Comparison of ENCODE assay signal across 2 cellular contexts in the genomic region with DNA sequence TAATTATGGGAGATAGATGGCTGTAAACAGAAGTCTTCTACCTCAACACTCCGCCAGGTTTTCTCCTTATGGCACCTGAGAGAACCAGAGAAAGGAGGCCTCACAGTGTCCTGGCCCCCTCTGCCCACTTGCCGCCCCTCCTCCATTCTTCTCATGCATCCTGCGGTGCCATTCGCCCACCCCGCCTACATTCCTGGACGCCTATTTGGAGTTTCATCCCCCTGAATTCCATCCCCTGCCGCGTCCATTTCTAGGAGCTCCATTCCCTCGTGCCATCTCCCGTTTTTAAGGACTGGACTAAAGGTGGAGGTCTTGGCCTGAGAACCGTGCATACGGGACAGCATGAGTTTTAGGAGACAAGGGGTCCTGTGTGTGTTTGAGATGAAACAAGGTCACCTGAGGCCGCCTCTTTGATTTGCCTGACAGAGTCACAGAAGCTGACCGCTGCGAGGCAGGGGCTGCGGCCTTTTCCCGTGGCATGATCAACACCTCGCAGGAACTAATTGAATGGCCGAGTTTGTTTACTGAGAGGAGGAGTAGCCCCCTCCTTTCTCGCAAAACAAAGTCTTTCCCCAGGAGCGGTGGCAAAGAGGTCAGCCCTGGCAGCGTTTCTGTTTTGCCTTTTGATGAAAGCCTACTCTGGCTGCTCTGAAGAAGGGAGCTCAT.
TF ChIP-seq lines count a peak whose summit lies in the region.

No MANE protein-coding gene starts in this region.

TF ChIP-seq in GM23338, 12 proteins besides CTCF, POLR2A, EP300 and RAD21 (continues in another document):
- TF ChIP-seq, protein P1, sequence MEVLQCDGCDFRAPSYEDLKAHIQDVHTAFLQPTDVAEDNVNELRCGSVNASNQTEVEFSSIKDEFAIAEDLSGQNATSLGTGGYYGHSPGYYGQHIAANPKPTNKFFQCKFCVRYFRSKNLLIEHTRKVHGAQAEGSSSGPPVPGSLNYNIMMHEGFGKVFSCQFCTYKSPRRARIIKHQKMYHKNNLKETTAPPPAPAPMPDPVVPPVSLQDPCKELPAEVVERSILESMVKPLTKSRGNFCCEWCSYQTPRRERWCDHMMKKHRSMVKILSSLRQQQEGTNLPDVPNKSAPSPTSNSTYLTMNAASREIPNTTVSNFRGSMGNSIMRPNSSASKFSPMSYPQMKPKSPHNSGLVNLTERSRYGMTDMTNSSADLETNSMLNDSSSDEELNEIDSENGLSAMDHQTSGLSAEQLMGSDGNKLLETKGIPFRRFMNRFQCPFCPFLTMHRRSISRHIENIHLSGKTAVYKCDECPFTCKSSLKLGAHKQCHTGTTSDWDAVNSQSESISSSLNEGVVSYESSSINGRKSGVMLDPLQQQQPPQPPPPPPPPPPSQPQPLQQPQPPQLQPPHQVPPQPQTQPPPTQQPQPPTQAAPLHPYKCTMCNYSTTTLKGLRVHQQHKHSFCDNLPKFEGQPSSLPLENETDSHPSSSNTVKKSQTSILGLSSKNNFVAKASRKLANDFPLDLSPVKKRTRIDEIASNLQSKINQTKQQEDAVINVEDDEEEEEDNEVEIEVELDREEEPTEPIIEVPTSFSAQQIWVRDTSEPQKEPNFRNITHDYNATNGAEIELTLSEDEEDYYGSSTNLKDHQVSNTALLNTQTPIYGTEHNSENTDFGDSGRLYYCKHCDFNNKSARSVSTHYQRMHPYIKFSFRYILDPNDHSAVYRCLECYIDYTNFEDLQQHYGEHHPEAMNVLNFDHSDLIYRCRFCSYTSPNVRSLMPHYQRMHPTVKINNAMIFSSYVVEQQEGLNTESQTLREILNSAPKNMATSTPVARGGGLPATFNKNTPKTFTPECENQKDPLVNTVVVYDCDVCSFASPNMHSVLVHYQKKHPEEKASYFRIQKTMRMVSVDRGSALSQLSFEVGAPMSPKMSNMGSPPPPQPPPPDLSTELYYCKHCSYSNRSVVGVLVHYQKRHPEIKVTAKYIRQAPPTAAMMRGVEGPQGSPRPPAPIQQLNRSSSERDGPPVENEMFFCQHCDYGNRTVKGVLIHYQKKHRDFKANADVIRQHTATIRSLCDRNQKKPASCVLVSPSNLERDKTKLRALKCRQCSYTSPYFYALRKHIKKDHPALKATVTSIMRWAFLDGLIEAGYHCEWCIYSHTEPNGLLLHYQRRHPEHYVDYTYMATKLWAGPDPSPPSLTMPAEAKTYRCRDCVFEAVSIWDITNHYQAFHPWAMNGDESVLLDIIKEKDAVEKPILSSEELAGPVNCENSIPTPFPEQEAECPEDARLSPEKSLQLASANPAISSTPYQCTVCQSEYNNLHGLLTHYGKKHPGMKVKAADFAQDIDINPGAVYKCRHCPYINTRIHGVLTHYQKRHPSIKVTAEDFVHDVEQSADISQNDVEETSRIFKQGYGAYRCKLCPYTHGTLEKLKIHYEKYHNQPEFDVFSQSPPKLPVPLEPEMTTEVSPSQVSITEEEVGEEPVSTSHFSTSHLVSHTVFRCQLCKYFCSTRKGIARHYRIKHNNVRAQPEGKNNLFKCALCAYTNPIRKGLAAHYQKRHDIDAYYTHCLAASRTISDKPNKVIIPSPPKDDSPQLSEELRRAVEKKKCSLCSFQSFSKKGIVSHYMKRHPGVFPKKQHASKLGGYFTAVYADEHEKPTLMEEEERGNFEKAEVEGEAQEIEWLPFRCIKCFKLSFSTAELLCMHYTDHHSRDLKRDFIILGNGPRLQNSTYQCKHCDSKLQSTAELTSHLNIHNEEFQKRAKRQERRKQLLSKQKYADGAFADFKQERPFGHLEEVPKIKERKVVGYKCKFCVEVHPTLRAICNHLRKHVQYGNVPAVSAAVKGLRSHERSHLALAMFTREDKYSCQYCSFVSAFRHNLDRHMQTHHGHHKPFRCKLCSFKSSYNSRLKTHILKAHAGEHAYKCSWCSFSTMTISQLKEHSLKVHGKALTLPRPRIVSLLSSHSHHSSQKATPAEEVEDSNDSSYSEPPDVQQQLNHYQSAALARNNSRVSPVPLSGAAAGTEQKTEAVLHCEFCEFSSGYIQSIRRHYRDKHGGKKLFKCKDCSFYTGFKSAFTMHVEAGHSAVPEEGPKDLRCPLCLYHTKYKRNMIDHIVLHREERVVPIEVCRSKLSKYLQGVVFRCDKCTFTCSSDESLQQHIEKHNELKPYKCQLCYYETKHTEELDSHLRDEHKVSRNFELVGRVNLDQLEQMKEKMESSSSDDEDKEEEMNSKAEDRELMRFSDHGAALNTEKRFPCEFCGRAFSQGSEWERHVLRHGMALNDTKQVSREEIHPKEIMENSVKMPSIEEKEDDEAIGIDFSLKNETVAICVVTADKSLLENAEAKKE (CRISPR knock-in tag; IDR thresholded peaks at IDR 0.05) = no peak
- TF ChIP-seq NANOG (IDR thresholded peaks at IDR 0.05; ENCODE audit: borderline replicate concordance) (no peak), CREB1 (CRISPR knock-in tag; IDR thresholded peaks at IDR 0.05; ENCODE audit: low read depth) (no peak), STAT1 (IDR thresholded peaks at IDR 0.05; ENCODE audit: unreplicated experiment) (no peak), POLR2AphosphoS5 (IDR thresholded peaks at IDR 0.05; ENCODE audit: low read depth) (no peak), EZH2 (IDR thresholded peaks at IDR 0.05; ENCODE audit: low read depth, unreplicated experiment) (no peak), ZNF331 (CRISPR knock-in tag; IDR thresholded peaks at IDR 0.05; ENCODE audit: low read depth) (no peak), JUNB (IDR thresholded peaks at IDR 0.05; ENCODE audit: unreplicated experiment) (no peak)
- TF ChIP-seq, protein P2, sequence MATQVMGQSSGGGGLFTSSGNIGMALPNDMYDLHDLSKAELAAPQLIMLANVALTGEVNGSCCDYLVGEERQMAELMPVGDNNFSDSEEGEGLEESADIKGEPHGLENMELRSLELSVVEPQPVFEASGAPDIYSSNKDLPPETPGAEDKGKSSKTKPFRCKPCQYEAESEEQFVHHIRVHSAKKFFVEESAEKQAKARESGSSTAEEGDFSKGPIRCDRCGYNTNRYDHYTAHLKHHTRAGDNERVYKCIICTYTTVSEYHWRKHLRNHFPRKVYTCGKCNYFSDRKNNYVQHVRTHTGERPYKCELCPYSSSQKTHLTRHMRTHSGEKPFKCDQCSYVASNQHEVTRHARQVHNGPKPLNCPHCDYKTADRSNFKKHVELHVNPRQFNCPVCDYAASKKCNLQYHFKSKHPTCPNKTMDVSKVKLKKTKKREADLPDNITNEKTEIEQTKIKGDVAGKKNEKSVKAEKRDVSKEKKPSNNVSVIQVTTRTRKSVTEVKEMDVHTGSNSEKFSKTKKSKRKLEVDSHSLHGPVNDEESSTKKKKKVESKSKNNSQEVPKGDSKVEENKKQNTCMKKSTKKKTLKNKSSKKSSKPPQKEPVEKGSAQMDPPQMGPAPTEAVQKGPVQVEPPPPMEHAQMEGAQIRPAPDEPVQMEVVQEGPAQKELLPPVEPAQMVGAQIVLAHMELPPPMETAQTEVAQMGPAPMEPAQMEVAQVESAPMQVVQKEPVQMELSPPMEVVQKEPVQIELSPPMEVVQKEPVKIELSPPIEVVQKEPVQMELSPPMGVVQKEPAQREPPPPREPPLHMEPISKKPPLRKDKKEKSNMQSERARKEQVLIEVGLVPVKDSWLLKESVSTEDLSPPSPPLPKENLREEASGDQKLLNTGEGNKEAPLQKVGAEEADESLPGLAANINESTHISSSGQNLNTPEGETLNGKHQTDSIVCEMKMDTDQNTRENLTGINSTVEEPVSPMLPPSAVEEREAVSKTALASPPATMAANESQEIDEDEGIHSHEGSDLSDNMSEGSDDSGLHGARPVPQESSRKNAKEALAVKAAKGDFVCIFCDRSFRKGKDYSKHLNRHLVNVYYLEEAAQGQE (IDR thresholded peaks at IDR 0.05; ENCODE audit: unreplicated experiment) = no peak

TF ChIP-seq in H1, 55 proteins besides CTCF, POLR2A, EP300 and RAD21:
- TF ChIP-seq, protein P3, sequence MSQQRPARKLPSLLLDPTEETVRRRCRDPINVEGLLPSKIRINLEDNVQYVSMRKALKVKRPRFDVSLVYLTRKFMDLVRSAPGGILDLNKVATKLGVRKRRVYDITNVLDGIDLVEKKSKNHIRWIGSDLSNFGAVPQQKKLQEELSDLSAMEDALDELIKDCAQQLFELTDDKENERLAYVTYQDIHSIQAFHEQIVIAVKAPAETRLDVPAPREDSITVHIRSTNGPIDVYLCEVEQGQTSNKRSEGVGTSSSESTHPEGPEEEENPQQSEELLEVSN (IDR thresholded peaks at IDR 0.05) = no peak
- no peak for TF ChIP-seq BRCA1 (IDR thresholded peaks at IDR 0.05; ENCODE audit: low read depth, low read length)
- TF ChIP-seq, protein P4, sequence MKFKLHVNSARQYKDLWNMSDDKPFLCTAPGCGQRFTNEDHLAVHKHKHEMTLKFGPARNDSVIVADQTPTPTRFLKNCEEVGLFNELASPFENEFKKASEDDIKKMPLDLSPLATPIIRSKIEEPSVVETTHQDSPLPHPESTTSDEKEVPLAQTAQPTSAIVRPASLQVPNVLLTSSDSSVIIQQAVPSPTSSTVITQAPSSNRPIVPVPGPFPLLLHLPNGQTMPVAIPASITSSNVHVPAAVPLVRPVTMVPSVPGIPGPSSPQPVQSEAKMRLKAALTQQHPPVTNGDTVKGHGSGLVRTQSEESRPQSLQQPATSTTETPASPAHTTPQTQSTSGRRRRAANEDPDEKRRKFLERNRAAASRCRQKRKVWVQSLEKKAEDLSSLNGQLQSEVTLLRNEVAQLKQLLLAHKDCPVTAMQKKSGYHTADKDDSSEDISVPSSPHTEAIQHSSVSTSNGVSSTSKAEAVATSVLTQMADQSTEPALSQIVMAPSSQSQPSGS (IDR thresholded peaks at IDR 0.05; ENCODE audit: low read length) = no peak
- no peak for TF ChIP-seq ZNF274 (IDR thresholded peaks at IDR 0.05; ENCODE audit: borderline replicate concordance, extremely low read depth, low read length)
- TF ChIP-seq ASH2L (IDR thresholded peaks at IDR 0.05; ENCODE audit: low read length) = peak; percentile 52
- no peak for TF ChIP-seq CBX5 (IDR thresholded peaks at IDR 0.05; ENCODE audit: low read depth, low read length)
- TF ChIP-seq HDAC2 (IDR thresholded peaks at IDR 0.05; ENCODE audit: borderline replicate concordance in 1 of 2, low read depth in 2 of 2, low read length in 2 of 2) = peak in 1 of 2 experiments; percentile 36; a peak in 1 of 4 replicates
- peak; percentile 66; the same call in 1 of the 2 replicates for TF ChIP-seq TEAD4 (IDR thresholded peaks at IDR 0.05; ENCODE audit: low read depth, low read length)
- no peak for TF ChIP-seq TBP (IDR thresholded peaks at IDR 0.05; ENCODE audit: low read depth, low read length)
- no peak for TF ChIP-seq KDM1A (IDR thresholded peaks at IDR 0.05; ENCODE audit: borderline replicate concordance, low read length)
- no peak for TF ChIP-seq TCF12 (IDR thresholded peaks at IDR 0.05; ENCODE audit: low read depth, low read length)
- TF ChIP-seq, protein P5, sequence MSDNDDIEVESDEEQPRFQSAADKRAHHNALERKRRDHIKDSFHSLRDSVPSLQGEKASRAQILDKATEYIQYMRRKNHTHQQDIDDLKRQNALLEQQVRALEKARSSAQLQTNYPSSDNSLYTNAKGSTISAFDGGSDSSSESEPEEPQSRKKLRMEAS (IDR thresholded peaks at IDR 0.05) = peak; percentile 18; the same call in 1 of the 2 replicates
- 0 out of 2 replicates have a peak, but pooled peaks have one; percentile 23 for TF ChIP-seq YY1 (IDR thresholded peaks at IDR 0.05; ENCODE audit: low read depth, low read length)
